In the genomic region with DNA sequence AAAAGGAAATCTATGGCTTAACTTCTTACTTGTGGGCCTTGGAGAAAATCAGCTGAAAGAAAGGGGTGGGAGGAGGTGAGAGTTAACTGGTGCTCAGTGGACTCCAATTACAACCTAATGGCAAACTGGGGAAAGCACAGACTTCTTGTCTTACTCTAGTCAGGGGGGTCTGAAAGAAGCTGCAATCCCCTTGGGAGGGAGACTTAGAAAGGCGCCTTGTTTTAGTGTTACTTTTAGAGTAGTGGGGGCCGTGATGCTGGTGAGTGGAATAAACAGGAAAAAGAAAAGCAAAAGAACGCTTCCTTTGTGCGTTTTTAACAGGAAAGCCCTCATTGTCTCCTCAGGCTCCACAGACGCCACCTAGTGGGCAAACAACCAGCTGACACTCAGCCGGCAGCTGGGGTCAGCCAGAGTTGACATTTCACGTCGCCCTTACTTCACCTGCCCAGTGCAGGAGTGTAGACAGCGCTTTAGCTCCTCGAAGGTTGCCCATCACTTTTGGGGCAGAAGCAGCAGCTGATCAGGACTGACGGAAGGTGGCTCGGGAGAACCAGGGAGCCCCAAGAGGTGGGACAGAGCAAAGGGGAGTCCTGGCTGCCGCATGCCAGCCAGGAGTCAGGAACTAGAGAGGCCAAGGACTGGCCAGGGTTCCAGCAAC, we compare ENCODE assay signal across 8 cellular contexts. TPM values are rescaled to one million over a fixed set of nuclear protein-coding genes. Genes with fewer than 3 reads are reported as not detected.
DNase-seq lines count a peak whose midpoint lies in the region; ATAC-seq lines count a peak whose summit lies in the region.

No MANE protein-coding gene starts in this region.

- peak overlapping the region; percentile 82 for H3K27ac ChIP-seq in ectodermal cell (ENCODE audit: insufficient read depth, low read depth, low read length, poor library complexity, severe bottlenecking)

- no peak overlapping the region for H3K4me3 ChIP-seq in ectodermal cell (ENCODE audit: insufficient read depth, low read depth, low read length)

- WGBS in ectodermal cell, 2 experiments, result 26% methylated on average over 13 of the region's 13 CpGs

- no peaks in the 10 kb centered on the region for H3K9me3 ChIP-seq in ectodermal cell (ENCODE audit: control insufficient read depth, low read length)

- peak; percentile 92 for ATAC-seq in GM18868 (IDR thresholded peaks at IDR 0.05; ENCODE audit: unreplicated experiment)
- peak; percentile 97 for ATAC-seq in HG03175 (IDR thresholded peaks at IDR 0.05; ENCODE audit: unreplicated experiment)

- peaks cover 7% of the 10 kb centered on the region for H3K4me1 ChIP-seq in ectodermal cell (ENCODE audit: control insufficient read depth, insufficient read depth, low read length)

- no peaks in the 10 kb centered on the region for H3K27me3 ChIP-seq in ectodermal cell (ENCODE audit: control insufficient read depth, insufficient read depth, low read length, poor library complexity, severe bottlenecking)

- DNase-seq in AG20443 (ENCODE audit: low spot score), result peak; percentile 88
- peak; percentile 35 to 82 for DNase-seq in NCI-H526 (lab: John Stamatoyannopoulos, UW)
- peak; percentile 83 to 85 for DNase-seq in activated CD4-positive, alpha-beta T cell treated with anti-CD3 and anti-CD28 coated beads, Interleukin-2, amount 50 U/mL, for 48 hours
- DNase-seq in medulla oblongata (ENCODE audit: extremely low spot score), result peak; percentile 82
- peak; percentile 43 for DNase-seq in stimulated activated CD8-positive, alpha-beta memory T cell treated with anti-CD3 and anti-CD28 coated beads, Interleukin-12 subunit alpha, Interleukin-12 subunit beta, amount 100 ng/mL, for 24 hours (ENCODE audit: extremely low read depth)

- no peaks in the 10 kb centered on the region for H3K36me3 ChIP-seq in ectodermal cell (ENCODE audit: control insufficient read depth, insufficient read depth, low read length)

RNA-seq across cellular contexts. Expression of a gene that starts 55.9 kb away (rescaled TPM):
- 89.3 TPM for polyA plus RNA-seq in ectodermal cell (2013, experiment 1 of 4)
- polyA plus RNA-seq in ectodermal cell (2013, experiment 2 of 4), result 99.4 TPM
- polyA plus RNA-seq in ectodermal cell (2013, experiment 3 of 4), result 66.9 TPM
- 78.0 TPM for polyA plus RNA-seq in ectodermal cell (2013, experiment 4 of 4)

RNA-seq across cellular contexts. Expression of a gene that starts 56.5 kb away (rescaled TPM):
- 12.3 TPM for polyA plus RNA-seq in ectodermal cell (2013, experiment 1 of 4)
- 12.5 TPM for polyA plus RNA-seq in ectodermal cell (2013, experiment 2 of 4)
- polyA plus RNA-seq in ectodermal cell (2013, experiment 3 of 4), result 11.1 TPM
- 11.4 TPM for polyA plus RNA-seq in ectodermal cell (2013, experiment 4 of 4)
